Comparison of ENCODE assay signal across 24 cellular contexts in the genomic region with DNA sequence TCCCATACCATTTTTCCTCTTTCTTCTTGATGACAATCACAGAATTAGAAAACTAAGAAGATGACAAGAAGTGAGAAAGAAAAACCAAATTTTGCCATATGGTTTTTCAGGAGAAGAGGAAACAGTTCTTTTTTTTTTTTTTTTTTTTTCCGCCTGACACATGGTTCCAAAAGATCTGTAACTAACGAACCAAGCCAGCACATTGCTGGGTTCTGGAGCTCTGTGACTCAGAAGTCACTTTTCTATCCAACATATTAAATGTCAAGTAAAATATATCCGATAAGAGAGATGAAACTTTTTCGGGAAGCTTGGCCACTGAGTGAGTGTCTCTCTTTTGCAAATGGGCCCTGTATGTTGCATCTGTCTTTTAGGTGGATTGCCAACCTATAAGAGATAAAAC. TPM values are rescaled to one million over a fixed set of nuclear protein-coding genes. Genes with fewer than 3 reads are reported as not detected.
DNase-seq lines count a peak whose midpoint lies in the region; ATAC-seq and TF ChIP-seq lines count a peak whose summit lies in the region.
"Had no signal": no experiment of that assay in that cellular context is flagged by ENCODE, and none has a peak within 500 bp of the region (broad histone marks: within the 10 kb centered on the region; RNA-seq: fewer than 3 reads in every experiment).

No MANE protein-coding gene starts in this region.

- H3K36me3 Mint-ChIP-seq in mesothelial cell of epicardium (no peaks in the 10 kb centered on the region), WTC11 (no peaks in the 10 kb centered on the region)
- H3K36me3 Mint-ChIP-seq: activated CD8-positive, alpha-beta memory T cell treated with anti-CD3 and anti-CD28 coated beads, Interleukin-2, amount 10 ng/mL, durations not matched to agents 7 days and 5 days; naive thymus-derived CD8-positive, alpha-beta T cell had no signal

- H2AFZ ChIP-seq in GM23248, result 0 out of 2 replicates have a peak overlapping the region, but pooled peaks have one; percentile 24

- H3K4me3 ChIP-seq in GM23248, result no peak overlapping the region
- H3K4me3 ChIP-seq in colonic mucosa, result no peak overlapping the region
- H3K4me3 ChIP-seq in stomach, result no peak overlapping the region
- H3K4me3 ChIP-seq: psoas muscle, skin epidermis, vagina had no signal

- POLR2A ChIA-PET in WTC11 (lab: Charles Lee), result interaction anchor here (0.6 kb wide), 1 partner anchor 174 kb away, joined by 3 read pairs; no protein-coding TSS in a partner anchor

- H3K4me1 ChIP-seq in GM23248 (ENCODE audit: insufficient read depth) (peaks cover 3% of the 10 kb centered on the region; the same call in 1 of the 2 replicates), colonic mucosa (no peaks in the 10 kb centered on the region), stomach (peaks cover 6 to 51% (median 22%) of the 10 kb centered on the region in 4 donors)
- H3K4me1 ChIP-seq: psoas muscle had no signal

- no peak for TF ChIP-seq EP300 in stomach (IDR thresholded peaks at IDR 0.05)

- CTCF ChIA-PET in WTC11 (lab: Charles Lee), result interaction anchor here (1.1 to 6.3 kb wide), 2 partner anchors 12 to 314 kb away, joined by 3 to 47 read pairs; no protein-coding TSS in a partner anchor

- TF ChIP-seq POLR2A in stomach (IDR thresholded peaks at IDR 0.05), result no peak

- no peaks in the 10 kb centered on the region for H3F3A ChIP-seq in GM23248 (ENCODE audit: insufficient read depth)

- no peak overlapping the region for H3K27ac ChIP-seq in GM23248
- H3K27ac ChIP-seq in colonic mucosa, result peak overlapping the region; percentile 12
- peak overlapping the region in 4 of 5 donors; percentile 62 to 92 (median 65) for H3K27ac ChIP-seq in stomach
- H3K27ac ChIP-seq: C4-2B, epithelial cell of prostate, psoas muscle had no signal

- no peak for DNase-seq in GM23248
- DNase-seq in colonic mucosa, result no peak
- no peak for DNase-seq in mesothelial cell of epicardium (ENCODE audit: low spot score in 2 of 2, unreplicated experiment in 2 of 2)
- no peak for DNase-seq in stomach
- DNase-seq in activated gamma-delta T cell treated with Interleukin-2 at 50 U/mL for 16 hours, result no peak
- DNase-seq in SKM-1 (lab: John Stamatoyannopoulos, UW; ENCODE audit: unreplicated experiment), result no peak
- DNase-seq in WTC11 (ENCODE audit: low spot score), result no peak
- DNase-seq: activated CD8-positive, alpha-beta memory T cell treated with anti-CD3 and anti-CD28 coated beads, Interleukin-2, amount 10 ng/mL, durations not matched to agents 7 days and 5 days; foreskin melanocyte; Karpas-422; mammary epithelial cell; naive thymus-derived CD8-positive, alpha-beta T cell; NCI-H1930; psoas muscle; RPMI8226; stimulated activated naive CD4-positive, alpha-beta T cell treated with Interleukin-2 at 50 U/mL for 16 hours had no signal

- H3K9me2 ChIP-seq in GM23248 (ENCODE audit: insufficient read depth), result no peaks in the 10 kb centered on the region

- peaks cover 2% of the 10 kb centered on the region for H3K27me3 ChIP-seq in GM23248 (replicated peaks; ENCODE audit: insufficient read depth)
- H3K27me3 ChIP-seq in colonic mucosa, result peaks cover 4% of the 10 kb centered on the region
- peaks cover 0 to 17% (median 15%) of the 10 kb centered on the region in 3 donors for H3K27me3 ChIP-seq in stomach
- H3K27me3 ChIP-seq: vagina had no signal

- H3K79me2 ChIP-seq in GM23248 (ENCODE audit: insufficient read depth), result no peaks in the 10 kb centered on the region

- H3K4me3 Mint-ChIP-seq in mesothelial cell of epicardium, result peak overlapping the region; percentile 4
- no peak overlapping the region for H3K4me3 Mint-ChIP-seq in WTC11
- H3K4me3 Mint-ChIP-seq: activated CD8-positive, alpha-beta memory T cell treated with anti-CD3 and anti-CD28 coated beads, Interleukin-2, amount 10 ng/mL, durations not matched to agents 7 days and 5 days; activated T-helper 1 cell treated with anti-CD3 and anti-CD28 coated beads, Interleukin-12 subunit alpha, Interleukin-12 subunit beta, Interleukin-2, Interleukin-4 antibody, amounts not matched to agents 30 ng/mL and 10 ng/mL and 1 ng/mL, durations not matched to agents 14 hours and 24 hours and 36 hours; naive thymus-derived CD8-positive, alpha-beta T cell had no signal

- H3K4me1 Mint-ChIP-seq in mesothelial cell of epicardium (peaks cover 80% of the 10 kb centered on the region), WTC11 (peaks cover 58% of the 10 kb centered on the region)

- H3K9ac ChIP-seq in GM23248 (no peak overlapping the region), colonic mucosa (ENCODE audit: low read depth in 2 of 2, low read length in 2 of 2) (no peak overlapping the region)

- H3K27ac Mint-ChIP-seq in mesothelial cell of epicardium (peak overlapping the region; percentile 93), WTC11 (no peak overlapping the region)
- H3K27ac Mint-ChIP-seq: activated CD8-positive, alpha-beta memory T cell treated with anti-CD3 and anti-CD28 coated beads, Interleukin-2, amount 10 ng/mL, durations not matched to agents 7 days and 5 days; activated naive CD4-positive, alpha-beta T cell treated with anti-CD3 and anti-CD28 coated beads, Interleukin-2, amount 50 U/mL, for 72 hours; activated T-helper 1 cell treated with anti-CD3 and anti-CD28 coated beads, Interleukin-12 subunit alpha, Interleukin-12 subunit beta, Interleukin-2, Interleukin-4 antibody, amounts not matched to agents 30 ng/mL and 10 ng/mL and 1 ng/mL, durations not matched to agents 14 hours and 24 hours and 36 hours; naive thymus-derived CD8-positive, alpha-beta T cell had no signal

- in situ Hi-C loops in GM23248 (cut with MboI), result no loop called here

- 28 to 44% methylated on average over 4 of the region's 4 CpGs for WGBS in GM23248 (ENCODE audit: low coverage in 1 of 2, low lambda C conversion rate in 2 of 2, missing lambda C conversion rate in 2 of 2), 2 experiments
- 63 to 79% (median 77%) methylated on average over 4 of the region's 4 CpGs for WGBS in stomach, 5 donors

- H3K36me3 ChIP-seq in GM23248 (ENCODE audit: low read depth), result no peaks in the 10 kb centered on the region
- H3K36me3 ChIP-seq in colonic mucosa, result no peaks in the 10 kb centered on the region
- H3K36me3 ChIP-seq in stomach, result no peaks in the 10 kb centered on the region
- H3K36me3 ChIP-seq: vagina had no signal

- no peaks in the 10 kb centered on the region for H3K27me3 Mint-ChIP-seq in mesothelial cell of epicardium (ENCODE audit: low read depth)
- peaks cover 25% of the 10 kb centered on the region for H3K27me3 Mint-ChIP-seq in WTC11 (ENCODE audit: low read depth)

- TF ChIP-seq CTCF in colonic mucosa (IDR thresholded peaks at IDR 0.05) (no peak), mesothelial cell of epicardium (IDR thresholded peaks at IDR 0.05; ENCODE audit: unreplicated experiment) (no peak), stomach (IDR thresholded peaks at IDR 0.05) (no peak), WTC11 (IDR thresholded peaks at IDR 0.05) (no peak)

- ATAC-seq in HG03354 (IDR thresholded peaks at IDR 0.05; ENCODE audit: poor library complexity, severe bottlenecking, unreplicated experiment), result no peak
- ATAC-seq in WTC11, result no peak
- ATAC-seq: activated CD8-positive, alpha-beta memory T cell treated with anti-CD3 and anti-CD28 coated beads, Interleukin-2, amount 10 ng/mL, durations not matched to agents 7 days and 5 days; activated naive CD4-positive, alpha-beta T cell treated with anti-CD3 and anti-CD28 coated beads, Interleukin-2, amount 50 U/mL, for 72 hours; naive thymus-derived CD8-positive, alpha-beta T cell; psoas muscle had no signal

- H4K20me1 ChIP-seq in GM23248 (ENCODE audit: insufficient read depth), result no peaks in the 10 kb centered on the region

- no peaks in the 10 kb centered on the region for H3K9me3 ChIP-seq in GM23248 (ENCODE audit: low read depth)
- H3K9me3 ChIP-seq in colonic mucosa, result no peaks in the 10 kb centered on the region
- H3K9me3 ChIP-seq in stomach, result no peaks in the 10 kb centered on the region
- H3K9me3 ChIP-seq: psoas muscle, vagina had no signal

- no peak overlapping the region for H3K4me2 ChIP-seq in GM23248 (ENCODE audit: unreplicated experiment)

- H3K9me3 Mint-ChIP-seq in mesothelial cell of epicardium (no peaks in the 10 kb centered on the region), WTC11 (no peaks in the 10 kb centered on the region)
- H3K9me3 Mint-ChIP-seq: activated naive CD4-positive, alpha-beta T cell treated with anti-CD3 and anti-CD28 coated beads, Interleukin-2, amount 50 U/mL, for 72 hours; activated T-helper 1 cell treated with anti-CD3 and anti-CD28 coated beads, Interleukin-12 subunit alpha, Interleukin-12 subunit beta, Interleukin-2, Interleukin-4 antibody, amounts not matched to agents 30 ng/mL and 10 ng/mL and 1 ng/mL, durations not matched to agents 14 hours and 24 hours and 36 hours; naive thymus-derived CD8-positive, alpha-beta T cell had no signal

- intact Hi-C loops in colonic mucosa (cut with DNase I) (no loop called here), stomach (cut with DNase I; ENCODE audit: low total_unique reads) (no loop called here)

TF ChIP-seq in WTC11, 78 proteins besides CTCF, POLR2A, EP300 and RAD21 (continues in another document):
- no peak for TF ChIP-seq ESRRA (CRISPR knock-in tag; IDR thresholded peaks at IDR 0.05; ENCODE audit: borderline replicate concordance)
- TF ChIP-seq SMAD4 (CRISPR knock-in tag; IDR thresholded peaks at IDR 0.05), result no peak
- TF ChIP-seq ZNF416 (CRISPR knock-in tag; IDR thresholded peaks at IDR 0.05), result no peak
- no peak for TF ChIP-seq ZNF671 (CRISPR knock-in tag; IDR thresholded peaks at IDR 0.05)
- no peak for TF ChIP-seq SOX15 (CRISPR knock-in tag; IDR thresholded peaks at IDR 0.05)

RNA-seq across cellular contexts. Expression of a gene that starts 4.7 kb away (rescaled TPM):
- total RNA-seq in GM23248 (2014; rRNA removed; shearing (Covaris generic)), result not detected in 2 replicates
- not detected in 2 replicates for polyA plus RNA-seq in GM23248 (2016; fragmentation: Nextera tagmentation; extraction: Ambion mirVana)
- 1 to 10 TPM in 1 of 2 donors, under 1 TPM in 1; 0.54 to 3.5 TPM for total RNA-seq in colonic mucosa
- total RNA-seq in mesothelial cell of epicardium, result 25.5 to 28.1 TPM (median 25.7 TPM) in 3 replicates
- total RNA-seq in stomach, result 10 to 100 TPM in 2 of 5 donors, 1 to 10 TPM in 2, not detected in 1; 2.8 to 25.8 (median 9.5) TPM
- 1 to 10 TPM in 1 of 3 donors, under 1 TPM in 2; 0.55 to 1.7 (median 0.87) TPM for polyA plus RNA-seq in stomach
- total RNA-seq in WTC11 (2021), result 0.21 to 0.44 TPM (median 0.31 TPM) in 3 replicates
- total RNA-seq: activated CD8-positive, alpha-beta memory T cell treated with anti-CD3 and anti-CD28 coated beads, Interleukin-2, amount 10 ng/mL, durations not matched to agents 7 days and 5 days; activated naive CD4-positive, alpha-beta T cell treated with anti-CD3 and anti-CD28 coated beads, Interleukin-2, amount 50 U/mL, for 72 hours; activated T-helper 1 cell treated with anti-CD3 and anti-CD28 coated beads, Interleukin-12 subunit alpha, Interleukin-12 subunit beta, Interleukin-2, Interleukin-4 antibody, amounts not matched to agents 30 ng/mL and 10 ng/mL and 1 ng/mL, durations not matched to agents 14 hours and 24 hours and 36 hours; mammary epithelial cell; NCI-H460; psoas muscle had no signal
- polyA plus RNA-seq: mammary epithelial cell had no signal
